In genomic region chr20:24363031-24363430, GRCh38 we compare ENCODE assay signal across 28 cellular contexts.
"Had no signal": no experiment of that assay in that cellular context is flagged by ENCODE, and none has a peak within 500 bp of the region (broad histone marks: within the 10 kb centered on the region; RNA-seq: fewer than 3 reads in every experiment).

No MANE protein-coding gene starts in this region.

- H3K27me3 ChIP-seq: neural progenitor cell, ovary, right lobe of liver, sigmoid colon, stomach, thyroid gland, tibial nerve, upper lobe of left lung, vagina had no signal

- H3K27me3 Mint-ChIP-seq: stimulated activated naive B cell treated with anti-CD40 and anti-IgM and Interleukin-4, amounts not matched to agents 10 μg/mL and 1 μg/mL and 100 μg/mL, for 72 hours; stimulated activated naive CD8-positive, alpha-beta T cell treated with anti-CD3 and anti-CD28 coated beads, Interleukin-15, Interleukin-2, amounts not matched to agents 100 ng/mL and 50 ng/mL, for 24 hours had no signal

- H3K27ac ChIP-seq: neural progenitor cell, ovary, parathyroid adenoma, psoas muscle, right lobe of liver, sigmoid colon, stomach, thoracic aorta, thyroid gland, tibial nerve, upper lobe of left lung, vagina had no signal

- ATAC-seq: natural killer cell; psoas muscle; right cardiac atrium; right lobe of liver; stimulated activated effector memory CD8-positive, alpha-beta T cell treated with anti-CD3 and anti-CD28 coated beads, Interleukin-12 subunit alpha, Interleukin-12 subunit beta, amount 100 ng/mL, for 72 hours; stimulated activated naive B cell treated with anti-CD40 and anti-IgM and Interleukin-4, amounts not matched to agents 10 μg/mL and 1 μg/mL and 100 μg/mL, for 72 hours had no signal

- H3K9me3 Mint-ChIP-seq: stimulated activated effector memory CD8-positive, alpha-beta T cell treated with anti-CD3 and anti-CD28 coated beads, Interleukin-12 subunit alpha, Interleukin-12 subunit beta, amount 100 ng/mL, for 72 hours had no signal

- H3K36me3 ChIP-seq: neural progenitor cell, ovary, right lobe of liver, sigmoid colon, stomach, thoracic aorta, thyroid gland, tibial nerve, upper lobe of left lung, vagina had no signal

- H3K9me3 ChIP-seq: right lobe of liver, thyroid gland, vagina had no signal

- H3K4me1 ChIP-seq: neural progenitor cell, parathyroid adenoma, psoas muscle, right lobe of liver, sigmoid colon, tibial nerve, upper lobe of left lung, vagina had no signal

- H3K4me1 Mint-ChIP-seq: natural killer cell; stimulated activated effector memory CD8-positive, alpha-beta T cell treated with anti-CD3 and anti-CD28 coated beads, Interleukin-12 subunit alpha, Interleukin-12 subunit beta, amount 100 ng/mL, for 72 hours; stimulated activated naive B cell treated with anti-CD40 and anti-IgM and Interleukin-4, amounts not matched to agents 10 μg/mL and 1 μg/mL and 100 μg/mL, for 72 hours had no signal

- H3K27ac Mint-ChIP-seq: natural killer cell; nephron; neural progenitor cell; progenitor cell of endocrine pancreas; stimulated activated effector memory CD8-positive, alpha-beta T cell treated with anti-CD3 and anti-CD28 coated beads, Interleukin-12 subunit alpha, Interleukin-12 subunit beta, amount 100 ng/mL, for 72 hours; stimulated activated naive B cell treated with anti-CD40 and anti-IgM and Interleukin-4, amounts not matched to agents 10 μg/mL and 1 μg/mL and 100 μg/mL, for 72 hours; stimulated activated naive CD8-positive, alpha-beta T cell treated with anti-CD3 and anti-CD28 coated beads, Interleukin-15, Interleukin-2, amounts not matched to agents 100 ng/mL and 50 ng/mL, for 24 hours had no signal

- H3K4me3 Mint-ChIP-seq: natural killer cell; nephron; neural progenitor cell; stimulated activated effector memory CD8-positive, alpha-beta T cell treated with anti-CD3 and anti-CD28 coated beads, Interleukin-12 subunit alpha, Interleukin-12 subunit beta, amount 100 ng/mL, for 72 hours; stimulated activated naive B cell treated with anti-CD40 and anti-IgM and Interleukin-4, amounts not matched to agents 10 μg/mL and 1 μg/mL and 100 μg/mL, for 72 hours; stimulated activated naive CD8-positive, alpha-beta T cell treated with anti-CD3 and anti-CD28 coated beads, Interleukin-15, Interleukin-2, amounts not matched to agents 100 ng/mL and 50 ng/mL, for 24 hours had no signal

- H3K36me3 Mint-ChIP-seq: natural killer cell; neural progenitor cell; stimulated activated effector memory CD8-positive, alpha-beta T cell treated with anti-CD3 and anti-CD28 coated beads, Interleukin-12 subunit alpha, Interleukin-12 subunit beta, amount 100 ng/mL, for 72 hours; stimulated activated naive B cell treated with anti-CD40 and anti-IgM and Interleukin-4, amounts not matched to agents 10 μg/mL and 1 μg/mL and 100 μg/mL, for 72 hours had no signal

- H3K4me3 ChIP-seq: neural progenitor cell, ovary, psoas muscle, right lobe of liver, sigmoid colon, stomach, thoracic aorta, thyroid gland, tibial nerve, upper lobe of left lung, vagina had no signal

- H3K9ac ChIP-seq: neural progenitor cell, parathyroid adenoma had no signal

- DNase-seq: natural killer cell; occipital lobe; ovary; posterior cingulate gyrus; psoas muscle; right cardiac atrium; right lobe of liver; sigmoid colon; small intestine; stimulated activated CD4-positive, alpha-beta T cell treated with anti-CD3 and anti-CD28 coated beads, Interleukin-15, amount 100 ng/mL, for 24 hours; stimulated activated CD4-positive, alpha-beta T cell treated with anti-CD3 and anti-CD28 coated beads, Interleukin-2, amount 100 ng/mL, for 24 hours; stimulated activated CD4-positive, alpha-beta T cell treated with anti-CD3 and anti-CD28 coated beads, Interleukin-2, amount 100 ng/mL, for 48 hours; stimulated activated CD4-positive, alpha-beta T cell treated with anti-CD3 and anti-CD28 coated beads, Interleukin-4, amount 100 ng/mL, for 24 hours; stimulated activated naive B cell treated with anti-CD40 and anti-IgM and Interleukin-4, amounts not matched to agents 10 μg/mL and 1 μg/mL and 100 μg/mL, for 72 hours; stimulated activated naive CD4-positive, alpha-beta T cell treated with Interleukin-2 at 50 U/mL for 16 hours; stomach; thyroid gland; trophoblast cell had no signal
